ENCODE assay signal across 6 cellular contexts in genomic region chr3:192553707-192554106, GRCh38.
"Had no signal": no experiment of that assay in that cellular context is flagged by ENCODE, and none has a peak within 500 bp of the region (broad histone marks: within the 10 kb centered on the region; RNA-seq: fewer than 3 reads in every experiment).

No MANE protein-coding gene starts in this region.

- H3K4me3 ChIP-seq: K562 had no signal

- ATAC-seq: K562 had no signal

- H3K4me3 Mint-ChIP-seq: H9 had no signal

- DNase-seq: GOT3, H9, HCEC 1CT, IMR-90, KG1 had no signal
